Comparison of ENCODE assay signal across 9 cellular contexts in genomic region chr15:76988874-76989780, GRCh38. TPM values are rescaled to one million over a fixed set of nuclear protein-coding genes. Genes with fewer than 3 reads are reported as not detected.
DNase-seq lines count a peak whose midpoint lies in the region; ATAC-seq and TF ChIP-seq lines count a peak whose summit lies in the region.
"Had no signal": no experiment of that assay in that cellular context is flagged by ENCODE, and none has a peak within 500 bp of the region (broad histone marks: within the 10 kb centered on the region; RNA-seq: fewer than 3 reads in every experiment).

No MANE protein-coding gene starts in this region.

- peak overlapping the region; percentile 73 for H3K4me3 Mint-ChIP-seq in activated T-helper 1 cell treated with anti-CD3 and anti-CD28 coated beads, Interleukin-12 subunit alpha, Interleukin-12 subunit beta, Interleukin-2, Interleukin-4 antibody, amounts not matched to agents 30 ng/mL and 10 ng/mL and 1 ng/mL, durations not matched to agents 14 hours and 24 hours and 36 hours
- peak overlapping the region; percentile 69 for H3K4me3 Mint-ChIP-seq in memory B cell

- CTCF ChIA-PET in HEK293 (lab: Yijun Ruan, JAX) (interaction anchor here (0.6 to 2.5 kb wide), 5 partner anchors 11 to 554 kb away, joined by 3 to 7 read pairs (median 4); no protein-coding TSS in a partner anchor), PC-9 (lab: Charles Lee) (no interaction called here)

- no peaks in the 10 kb centered on the region for H4K20me1 ChIP-seq in PC-9 (ENCODE audit: insufficient read depth)

- no peak for TF ChIP-seq CTCF in HEK293 (tag by site-specific recombination; IDR thresholded peaks at IDR 0.05)
- no peak for TF ChIP-seq CTCF in PC-9 (conservative IDR thresholded peaks at IDR 0.05)

- H3K23ac ChIP-seq in trophoblast cell (ENCODE audit: low read length) = no peak overlapping the region

- no peak overlapping the region for H3K9ac ChIP-seq in trophoblast cell (ENCODE audit: low read length)

- H3K9me3 Mint-ChIP-seq in activated T-helper 1 cell treated with anti-CD3 and anti-CD28 coated beads, Interleukin-12 subunit alpha, Interleukin-12 subunit beta, Interleukin-2, Interleukin-4 antibody, amounts not matched to agents 30 ng/mL and 10 ng/mL and 1 ng/mL, durations not matched to agents 14 hours and 24 hours and 36 hours = no peaks in the 10 kb centered on the region
- no peaks in the 10 kb centered on the region for H3K9me3 Mint-ChIP-seq in memory B cell

- no peak overlapping the region for H3K4ac ChIP-seq in trophoblast cell (ENCODE audit: low read depth, low read length)

- peaks cover under 1% of the 10 kb centered on the region; the same call in 1 of the 2 replicates for H3F3A ChIP-seq in PC-9 (ENCODE audit: insufficient read depth, low read depth)

- POLR2A ChIA-PET in HEK293 (lab: Yijun Ruan, JAX) = no interaction called here
- POLR2A ChIA-PET in PC-9 (lab: Charles Lee; ENCODE audit: unreplicated experiment) = no interaction called here

- no TSS peak for BruUV-seq in PC-9 (replicated peaks; lab: Mats Ljungman, UMichigan)

- no peaks in the 10 kb centered on the region for H3K4me1 ChIP-seq in HEK293 (ENCODE audit: control insufficient read depth, insufficient read depth, low read length)
- H3K4me1 ChIP-seq in trophoblast cell (ENCODE audit: control insufficient read depth in 1 of 2, insufficient read depth in 2 of 2, low read length in 2 of 2) = no peaks in the 10 kb centered on the region
- peaks cover 3% of the 10 kb centered on the region for H3K4me1 ChIP-seq in PC-9 (replicated peaks; ENCODE audit: insufficient read depth)

- peaks cover 90% of the 10 kb centered on the region for H3K4me1 Mint-ChIP-seq in activated T-helper 1 cell treated with anti-CD3 and anti-CD28 coated beads, Interleukin-12 subunit alpha, Interleukin-12 subunit beta, Interleukin-2, Interleukin-4 antibody, amounts not matched to agents 30 ng/mL and 10 ng/mL and 1 ng/mL, durations not matched to agents 14 hours and 24 hours and 36 hours (ENCODE audit: low read depth)
- H3K4me1 Mint-ChIP-seq in memory B cell = peaks cover 32% of the 10 kb centered on the region

- peak; percentile 30 for DNase-seq in GDM1 (lab: John Stamatoyannopoulos, UW)
- DNase-seq in activated T-helper 1 cell treated with anti-CD3 and anti-CD28 coated beads, Interleukin-12 subunit alpha, Interleukin-12 subunit beta, Interleukin-2, Interleukin-4 antibody, amounts not matched to agents 30 ng/mL and 10 ng/mL and 1 ng/mL, durations not matched to agents 14 hours and 24 hours and 36 hours (ENCODE audit: low spot score) = no peak
- no peak for DNase-seq in memory B cell (ENCODE audit: low spot score in 2 of 2)
- DNase-seq in trophoblast cell = no peak
- no peak for DNase-seq in NCI-H2196 (lab: John Stamatoyannopoulos, UW; ENCODE audit: unreplicated experiment)
- DNase-seq in PC-9 = no peak
- no peak for DNase-seq in NCI-H2081 treated with DMSO at 0.1 percent for 48 hours (lab: John Stamatoyannopoulos, UW)

- H3K79me2 ChIP-seq in trophoblast cell (ENCODE audit: control insufficient read depth, insufficient read depth, low read length, poor library complexity) (no peaks in the 10 kb centered on the region), PC-9 (ENCODE audit: low read depth) (no peaks in the 10 kb centered on the region)

- H4K12ac ChIP-seq in trophoblast cell (ENCODE audit: low read depth, low read length) = no peak overlapping the region

- peak overlapping the region; percentile 99 for H3K27ac Mint-ChIP-seq in activated T-helper 1 cell treated with anti-CD3 and anti-CD28 coated beads, Interleukin-12 subunit alpha, Interleukin-12 subunit beta, Interleukin-2, Interleukin-4 antibody, amounts not matched to agents 30 ng/mL and 10 ng/mL and 1 ng/mL, durations not matched to agents 14 hours and 24 hours and 36 hours
- peak overlapping the region; percentile 72 for H3K27ac Mint-ChIP-seq in memory B cell

- no peak overlapping the region for H2AK5ac ChIP-seq in trophoblast cell (ENCODE audit: low read length)

- H3K27me3 ChIP-seq in trophoblast cell (ENCODE audit: insufficient read depth, low read length) = no peaks in the 10 kb centered on the region
- H3K27me3 ChIP-seq in PC-9 (ENCODE audit: insufficient read depth, low read depth) = no peaks in the 10 kb centered on the region

- H4K8ac ChIP-seq in trophoblast cell (ENCODE audit: low read depth, low read length) = no peak overlapping the region

- no peaks in the 10 kb centered on the region for H3K27me3 Mint-ChIP-seq in activated T-helper 1 cell treated with anti-CD3 and anti-CD28 coated beads, Interleukin-12 subunit alpha, Interleukin-12 subunit beta, Interleukin-2, Interleukin-4 antibody, amounts not matched to agents 30 ng/mL and 10 ng/mL and 1 ng/mL, durations not matched to agents 14 hours and 24 hours and 36 hours (ENCODE audit: insufficient read depth)
- H3K27me3 Mint-ChIP-seq in memory B cell = no peaks in the 10 kb centered on the region

- no peaks in the 10 kb centered on the region for H3K9me2 ChIP-seq in PC-9 (ENCODE audit: insufficient read depth)

- H3K27ac ChIP-seq in HEK293 (ENCODE audit: extremely low read depth, low read depth, low read length) = no peak overlapping the region
- H3K27ac ChIP-seq in trophoblast cell (ENCODE audit: low read depth, low read length) = no peak overlapping the region
- H3K27ac ChIP-seq in PC-9 = no peak overlapping the region

- no CpG with 5 or more reads among the region's 12 CpGs for WGBS in trophoblast cell (ENCODE audit: extremely low coverage, insufficient coverage, insufficient read length)

- H4K91ac ChIP-seq in trophoblast cell (ENCODE audit: low read depth, low read length) = no peak overlapping the region

- no peak overlapping the region for H3K18ac ChIP-seq in trophoblast cell (ENCODE audit: low read length)

- intact Hi-C loops in activated T-helper 1 cell treated with anti-CD3 and anti-CD28 coated beads, Interleukin-12 subunit alpha, Interleukin-12 subunit beta, Interleukin-2, Interleukin-4 antibody, amounts not matched to agents 30 ng/mL and 10 ng/mL and 1 ng/mL, durations not matched to agents 14 hours and 24 hours and 36 hours (cut with micrococcal nuclease) = loop anchor here (1.0 to 5.0 kb wide), 10 partner anchors 8 to 807 kb away; partner anchors contain the start of genes RCN2, SCAPER and TSPAN3
- intact Hi-C loops in PC-9 (cut with micrococcal nuclease; ENCODE audit: unreplicated experiment) = no loop called here

- no peak overlapping the region for H2BK5ac ChIP-seq in trophoblast cell (ENCODE audit: low read depth, low read length, poor library complexity)

- no peak overlapping the region for H2AFZ ChIP-seq in trophoblast cell (ENCODE audit: insufficient read depth, low read length, poor library complexity)
- H2AFZ ChIP-seq in PC-9 = no peak overlapping the region

- no peak overlapping the region for H3K4me3 ChIP-seq in HEK293 (ENCODE audit: low read depth, low read length)
- no peak overlapping the region for H3K4me3 ChIP-seq in trophoblast cell (ENCODE audit: low read depth, low read length)
- H3K4me3 ChIP-seq in PC-9 = no peak overlapping the region

- H3K9me3 ChIP-seq in HEK293 (ENCODE audit: control insufficient read depth, insufficient read depth, low read depth, low read length) = no peaks in the 10 kb centered on the region
- no peaks in the 10 kb centered on the region for H3K9me3 ChIP-seq in trophoblast cell (ENCODE audit: insufficient read depth, low read depth, low read length)
- H3K9me3 ChIP-seq in PC-9 (ENCODE audit: insufficient read depth, low read depth) = no peaks in the 10 kb centered on the region

- H3K36me3 ChIP-seq in HEK293 (ENCODE audit: control insufficient read depth in 2 of 2, insufficient read depth in 1 of 2, low read length in 2 of 2) = no peaks in the 10 kb centered on the region
- H3K36me3 ChIP-seq in trophoblast cell (ENCODE audit: control insufficient read depth in 1 of 2, insufficient read depth in 2 of 2, low read length in 2 of 2) = no peaks in the 10 kb centered on the region
- H3K36me3 ChIP-seq in PC-9 (ENCODE audit: low read depth) = no peaks in the 10 kb centered on the region

- H2BK12ac ChIP-seq in trophoblast cell (ENCODE audit: low read length) = no peak overlapping the region

- H2BK120ac ChIP-seq in trophoblast cell (ENCODE audit: insufficient read depth, low read length, poor library complexity) = no peak overlapping the region

- H3K4me2 ChIP-seq in trophoblast cell (ENCODE audit: low read length) (no peak overlapping the region), PC-9 (no peak overlapping the region)

- ATAC-seq in memory B cell (ENCODE audit: low read depth) = peak; percentile 17

- H3K14ac ChIP-seq in trophoblast cell (ENCODE audit: low read length) = no peak overlapping the region

- no peaks in the 10 kb centered on the region for H3K36me3 Mint-ChIP-seq in activated T-helper 1 cell treated with anti-CD3 and anti-CD28 coated beads, Interleukin-12 subunit alpha, Interleukin-12 subunit beta, Interleukin-2, Interleukin-4 antibody, amounts not matched to agents 30 ng/mL and 10 ng/mL and 1 ng/mL, durations not matched to agents 14 hours and 24 hours and 36 hours (ENCODE audit: low read depth)
- no peaks in the 10 kb centered on the region for H3K36me3 Mint-ChIP-seq in memory B cell

- no peaks in the 10 kb centered on the region for H3K79me1 ChIP-seq in trophoblast cell (ENCODE audit: low read length)

TF ChIP-seq in HEK293, 187 proteins besides CTCF, POLR2A, EP300 and RAD21:
- TF ChIP-seq SCRT1 (tag by site-specific recombination; IDR thresholded peaks at IDR 0.05; ENCODE audit: borderline replicate concordance) = 0 out of 2 replicates have a peak, but pooled peaks have one; percentile 45
- no peak for TF ChIP-seq WT1 (tag by site-specific recombination; IDR thresholded peaks at IDR 0.05)
TF ChIP-seq in HEK293: peak in this region for 1.

RNA-seq across cellular contexts. Expression of gene PSTPIP1, which starts 5.8 kb away (rescaled TPM):
- total RNA-seq in activated T-helper 1 cell treated with anti-CD3 and anti-CD28 coated beads, Interleukin-12 subunit alpha, Interleukin-12 subunit beta, Interleukin-2, Interleukin-4 antibody, amounts not matched to agents 30 ng/mL and 10 ng/mL and 1 ng/mL, durations not matched to agents 14 hours and 24 hours and 36 hours = 218 and 226 TPM in 2 replicates
- polyA plus RNA-seq in trophoblast cell (2013) = 0.04 TPM in 1 of 2 replicates, not detected in the other
- not detected in 2 replicates for total RNA-seq in PC-9 (2021)
- total RNA-seq: temporal lobe had no signal

RNA-seq across cellular contexts. Expression of gene RCN2, which starts 57.6 kb away (rescaled TPM):
- total RNA-seq in activated T-helper 1 cell treated with anti-CD3 and anti-CD28 coated beads, Interleukin-12 subunit alpha, Interleukin-12 subunit beta, Interleukin-2, Interleukin-4 antibody, amounts not matched to agents 30 ng/mL and 10 ng/mL and 1 ng/mL, durations not matched to agents 14 hours and 24 hours and 36 hours = 39.9 and 42.2 TPM in 2 replicates
- 98.8 and 106 TPM in 2 replicates for polyA plus RNA-seq in trophoblast cell (2013)
- 45.3 and 46.1 TPM in 2 replicates for total RNA-seq in PC-9 (2021)

Comparison
In these comparisons a context has a peak if more than half of its experiments do, and no peak if none do; other contexts are left out.
1. RNA of gene PSTPIP1, which starts 5.8 kb away (total RNA-seq): 218 to 226 TPM in activated T-helper 1 cell treated with anti-CD3 and anti-CD28 coated beads, Interleukin-12 subunit alpha, Interleukin-12 subunit beta, Interleukin-2, Interleukin-4 antibody, amounts not matched to agents 30 ng/mL and 10 ng/mL and 1 ng/mL, durations not matched to agents 14 hours and 24 hours and 36 hours; not detected in PC-9; every median in the first group is over 100 times any median in the second.